In the genomic region with DNA sequence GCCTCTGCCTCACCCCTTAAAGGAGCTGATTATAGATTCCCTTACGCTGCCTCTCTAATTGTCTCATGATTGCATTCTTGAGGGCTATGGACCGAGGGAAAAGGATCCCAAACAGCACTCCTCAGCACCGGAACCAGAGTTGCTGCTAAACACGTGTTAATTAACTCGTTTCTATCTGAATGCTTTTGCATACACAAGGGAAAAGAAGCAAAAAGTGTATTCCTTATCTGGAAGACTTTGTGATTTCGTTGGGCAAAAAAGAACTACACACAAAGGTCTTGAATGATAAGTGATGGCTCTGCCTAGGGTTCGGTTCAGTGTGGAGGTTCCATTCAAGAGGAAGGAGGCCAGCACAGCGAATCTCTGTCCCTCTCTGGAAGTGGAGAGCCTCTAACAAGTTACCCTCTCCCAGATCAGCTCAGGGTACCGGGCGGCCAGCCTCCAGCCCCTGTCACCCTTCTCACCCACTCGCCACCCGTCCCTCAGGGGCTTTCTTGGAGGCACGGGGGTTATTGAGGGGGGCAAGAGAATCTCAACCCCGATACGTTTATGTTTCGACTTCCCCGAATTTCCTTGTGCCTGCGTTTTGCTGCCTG, we compare ENCODE assay signal across 8 cellular contexts. TPM values are rescaled to one million over a fixed set of nuclear protein-coding genes. Genes with fewer than 3 reads are reported as not detected.
DNase-seq lines count a peak whose midpoint lies in the region; TF ChIP-seq lines count a peak whose summit lies in the region.

No MANE protein-coding gene starts in this region.

- TF ChIP-seq POLR2A in thyroid gland (IDR thresholded peaks at IDR 0.05), result peak in 1 of 2 donors; percentile 31

- peaks cover 53% of the 10 kb centered on the region for H3K4me1 ChIP-seq in mammary epithelial cell (ENCODE audit: insufficient read depth, low read length)
- H3K4me1 ChIP-seq in thyroid gland, result peaks cover 35 to 46% of the 10 kb centered on the region in 2 donors

- CTCF ChIA-PET in mammary epithelial cell (lab: Charles Lee; ENCODE audit: low non-redundant PET), result no interaction called here

- in situ Hi-C loops in mammary epithelial cell (cut with MboI; ENCODE audit: low sequenced_read_pairs in 2 of 2), result no loop called here

- H3K27ac ChIP-seq in mammary epithelial cell (ENCODE audit: insufficient read depth, low read depth, low read length) (peak overlapping the region; percentile 88), thyroid gland (peak overlapping the region; percentile 88 to 98 (median 92))

- H3K9me3 ChIP-seq in mammary epithelial cell (replicated peaks; ENCODE audit: insufficient read depth, low read length) (no peaks in the 10 kb centered on the region), thyroid gland (no peaks in the 10 kb centered on the region)

- H3K9ac ChIP-seq in mammary epithelial cell (ENCODE audit: insufficient read depth, low read length), result peak overlapping the region; percentile 66

- intact Hi-C loops in mammary epithelial cell (cut with micrococcal nuclease) (loop anchor here (1.0 to 2.0 kb wide), 4 partner anchors 21 to 54 kb away; a partner anchor contains a TSS), thyroid gland (cut with DNase I) (no loop called here)

- DNase-seq in DMS 273 (lab: John Stamatoyannopoulos, UW; ENCODE audit: unreplicated experiment) (peak; percentile 65), DMS 273 treated with DMSO at 0.1 percent for 48 hours (lab: John Stamatoyannopoulos, UW) (no peak), NCI-H345 (lab: John Stamatoyannopoulos, UW) (peak; percentile 40), mammary epithelial cell (peak; percentile 16), medulla oblongata (ENCODE audit: extremely low spot score) (peak; percentile 57), thyroid gland (no peak)
- DNase-seq in activated CD8-positive, alpha-beta memory T cell treated with anti-CD3 and anti-CD28 coated beads, Interleukin-2, amount 50 U/mL, for 48 hours, result no peak
- DNase-seq in stimulated activated CD4-positive, alpha-beta T cell treated with anti-CD3 and anti-CD28 coated beads, Interleukin-4, amount 100 ng/mL, for 1 hour, result no peak

- no peak for TF ChIP-seq CTCF in mammary epithelial cell (conservative IDR thresholded peaks at IDR 0.05 in 1 of 2, IDR thresholded peaks at IDR 0.05 in 1 of 2; ENCODE audit: extremely low read depth in 1 of 2, insufficient read depth in 1 of 2, low read depth in 1 of 2, low read length in 2 of 2)
- TF ChIP-seq CTCF in thyroid gland (IDR thresholded peaks at IDR 0.05), result no peak

- peak overlapping the region; percentile 89 for H2AFZ ChIP-seq in mammary epithelial cell (ENCODE audit: low read depth, low read length)

- no peaks in the 10 kb centered on the region for H3K36me3 ChIP-seq in mammary epithelial cell (ENCODE audit: insufficient read depth, low read length)
- no peaks in the 10 kb centered on the region for H3K36me3 ChIP-seq in thyroid gland

- H3K4me3 ChIP-seq in mammary epithelial cell (replicated peaks in 1 of 3; ENCODE audit: insufficient read depth in 1 of 3, low read depth in 2 of 3, low read length in 3 of 3) (peak overlapping the region; percentile 54 to 74 (median 70)), thyroid gland (replicated peaks in 1 of 3) (peak overlapping the region; percentile 58 to 89 (median 78))

- no TSS peak for BruUV-seq in mammary epithelial cell (replicated peaks; lab: Mats Ljungman, UMichigan)

- 11% methylated on average over 18 of the region's 18 CpGs for WGBS in mammary epithelial cell (ENCODE audit: low coverage, missing lambda C conversion rate)
- 5 to 9% methylated on average over 15 to 18 of the region's 18 CpGs for WGBS in thyroid gland, 2 donors

- no peaks in the 10 kb centered on the region for H4K20me1 ChIP-seq in mammary epithelial cell (ENCODE audit: insufficient read depth, low read length)

- peaks cover 36% of the 10 kb centered on the region for H3K79me2 ChIP-seq in mammary epithelial cell (ENCODE audit: insufficient read depth, low read length)

- H3K4me2 ChIP-seq in mammary epithelial cell (ENCODE audit: insufficient read depth, low read depth, low read length), result peak overlapping the region; percentile 98

- dilution Hi-C loops in mammary epithelial cell (cut with HindIII; ENCODE audit: low sequenced_read_pairs), result no loop called here

- H3K27me3 ChIP-seq in mammary epithelial cell (ENCODE audit: insufficient read depth, low read length) (no peaks in the 10 kb centered on the region), thyroid gland (no peaks in the 10 kb centered on the region)

RNA-seq across cellular contexts. Expression of a gene that starts 0.5 kb away (rescaled TPM):
- total RNA-seq in mammary epithelial cell, result 100 to 1,000 TPM in 1 of 2 donors, 10 to 100 TPM in 1; 46.5 to 138 TPM
- polyA plus RNA-seq in mammary epithelial cell, result 57.9 TPM
- 150 TPM for polyA minus RNA-seq in mammary epithelial cell
- total RNA-seq in thyroid gland, result 100 to 1,000 TPM in 1 of 4 donors, 10 to 100 TPM in 3; 48.5 to 109 (median 69.0) TPM

RNA-seq across cellular contexts. Expression of a gene that starts 1.2 kb away (rescaled TPM):
- total RNA-seq in mammary epithelial cell (10 to 100 TPM; 12.3 to 18.1 TPM), thyroid gland (10 to 100 TPM in 2 of 4 donors, 1 to 10 TPM in 2; 5.3 to 17.4 (median 9.6) TPM)
- 26.1 TPM for polyA plus RNA-seq in mammary epithelial cell
- polyA minus RNA-seq in mammary epithelial cell, result 31.3 TPM

RNA-seq across cellular contexts. Expression of a gene that starts 10.5 kb away (rescaled TPM):
- total RNA-seq in mammary epithelial cell (1 to 10 TPM in 1 of 2 donors, under 1 TPM in 1; 0.33 to 1.8 TPM), thyroid gland (1 to 10 TPM in 3 of 4 donors, not detected in 1; 1.2 to 2.6 (median 1.5) TPM)
- polyA plus RNA-seq in mammary epithelial cell, result 0.34 TPM
- polyA minus RNA-seq in mammary epithelial cell, result 4.1 TPM

RNA-seq across cellular contexts. Expression of a gene that starts 21.7 kb away (rescaled TPM):
- total RNA-seq in mammary epithelial cell (10 to 100 TPM; 49.7 to 68.8 TPM), thyroid gland (100 to 1,000 TPM in 1 of 4 donors, 10 to 100 TPM in 3; 71.8 to 114 (median 78.8) TPM)
- polyA plus RNA-seq in mammary epithelial cell, result 52.4 TPM
- 51.5 TPM for polyA minus RNA-seq in mammary epithelial cell

RNA-seq across cellular contexts. Expression of a gene that starts 24.4 kb away (rescaled TPM):
- total RNA-seq in mammary epithelial cell (10 to 100 TPM; 16.8 to 38.1 TPM), thyroid gland (10 to 100 TPM; 33.7 to 78.7 (median 44.2) TPM)
- 28.4 TPM for polyA plus RNA-seq in mammary epithelial cell
- 14.4 TPM for polyA minus RNA-seq in mammary epithelial cell

Comparison
In these comparisons a context has a peak if more than half of its experiments do, and no peak if none do; other contexts are left out.
1. DNase-seq: peak in DMS 273 (single experiment), NCI-H345 (single experiment), mammary epithelial cell (single experiment) and medulla oblongata (single experiment); none in DMS 273 treated with DMSO at 0.1 percent for 48 hours (single experiment), thyroid gland (0 of 2), activated CD8-positive, alpha-beta memory T cell treated with anti-CD3 and anti-CD28 coated beads, Interleukin-2, amount 50 U/mL, for 48 hours (single experiment) and stimulated activated CD4-positive, alpha-beta T cell treated with anti-CD3 and anti-CD28 coated beads, Interleukin-4, amount 100 ng/mL, for 1 hour (single experiment).